In genomic region chr20:38968090-38968489, GRCh38 we compare ENCODE assay signal across 15 cellular contexts. TPM values are rescaled to one million over a fixed set of nuclear protein-coding genes. Genes with fewer than 3 reads are reported as not detected.
DNase-seq lines count a peak whose midpoint lies in the region; ATAC-seq and TF ChIP-seq lines count a peak whose summit lies in the region.
"Had no signal": no experiment of that assay in that cellular context is flagged by ENCODE, and none has a peak within 500 bp of the region (broad histone marks: within the 10 kb centered on the region; RNA-seq: fewer than 3 reads in every experiment).

No MANE protein-coding gene starts in this region.

- H3K9ac ChIP-seq in colonic mucosa (ENCODE audit: low read depth in 2 of 2, low read length in 2 of 2) (peak overlapping the region in 1 of 2 donors; percentile 21), stomach smooth muscle (ENCODE audit: low read length in 2 of 2) (no peak overlapping the region)

- no peak overlapping the region for H3K4me3 ChIP-seq in GM23338
- no peak overlapping the region for H3K4me3 ChIP-seq in colonic mucosa
- no peak overlapping the region for H3K4me3 ChIP-seq in muscle layer of duodenum (ENCODE audit: low read depth in 1 of 2, low read length in 2 of 2)
- H3K4me3 ChIP-seq in stomach smooth muscle (ENCODE audit: low read length in 2 of 2) = peak overlapping the region in 1 of 2 donors; percentile 36
- no peak overlapping the region for H3K4me3 ChIP-seq in left lung

- H3K27me3 Mint-ChIP-seq in GM23338 (ENCODE audit: insufficient read depth, low read depth, poor library complexity) = peaks cover 2% of the 10 kb centered on the region

- peaks cover 26% of the 10 kb centered on the region for H3K36me3 Mint-ChIP-seq in GM23338 (ENCODE audit: low read depth)

- H3F3A ChIP-seq in GM23338 (replicated peaks; ENCODE audit: low read depth) = no peaks in the 10 kb centered on the region

- 0 out of 2 replicates have a peak, but pooled peaks cover 3% of the 10 kb centered on the region for H3K4me1 ChIP-seq in GM23338 (ENCODE audit: insufficient read depth)
- H3K4me1 ChIP-seq in colonic mucosa = peaks cover 4% of the 10 kb centered on the region
- H3K4me1 ChIP-seq in muscle layer of duodenum (ENCODE audit: control insufficient read depth in 1 of 2, insufficient read depth in 2 of 2, low read length in 2 of 2) = peaks cover 0 to 11% of the 10 kb centered on the region in 2 donors
- peaks cover 27% of the 10 kb centered on the region for H3K4me1 ChIP-seq in stomach smooth muscle (ENCODE audit: control insufficient read depth, insufficient read depth, low read length)
- H3K4me1 ChIP-seq in left lung = peaks cover 3 to 4% of the 10 kb centered on the region in 2 donors

- H3K9me3 ChIP-seq in colonic mucosa (no peaks in the 10 kb centered on the region), muscle layer of duodenum (ENCODE audit: control insufficient read depth in 1 of 2, low read length in 2 of 2) (no peaks in the 10 kb centered on the region), stomach smooth muscle (ENCODE audit: control insufficient read depth in 2 of 2, low read length in 2 of 2) (no peaks in the 10 kb centered on the region), left lung (no peaks in the 10 kb centered on the region)

- no peaks in the 10 kb centered on the region for H3K9me2 ChIP-seq in GM23338 (ENCODE audit: insufficient read depth)

- H3K79me2 ChIP-seq in GM23338 (replicated peaks; ENCODE audit: insufficient read depth) = peaks cover 69% of the 10 kb centered on the region

- no peak overlapping the region for H3K4me3 Mint-ChIP-seq in GM23338
- H3K4me3 Mint-ChIP-seq: CD14-positive monocyte; CD8-positive, alpha-beta T cell had no signal

- TF ChIP-seq CTCF in GM23338 (conservative IDR thresholded peaks at IDR 0.05; ENCODE audit: low read depth in 2 of 2) (no peak), colonic mucosa (IDR thresholded peaks at IDR 0.05) (no peak), left lung (IDR thresholded peaks at IDR 0.05) (no peak)

- peaks cover 31% of the 10 kb centered on the region for H3K36me3 ChIP-seq in GM23338 (ENCODE audit: insufficient read depth)
- no peaks in the 10 kb centered on the region for H3K36me3 ChIP-seq in colonic mucosa
- peaks cover 3 to 18% of the 10 kb centered on the region in 2 donors for H3K36me3 ChIP-seq in muscle layer of duodenum (ENCODE audit: control insufficient read depth in 1 of 2, insufficient read depth in 2 of 2, low read length in 2 of 2)
- peaks cover 7 to 11% of the 10 kb centered on the region in 2 donors for H3K36me3 ChIP-seq in stomach smooth muscle (ENCODE audit: control insufficient read depth in 2 of 2, insufficient read depth in 2 of 2, low read length in 2 of 2)
- peaks cover 0 to 42% of the 10 kb centered on the region in 2 donors for H3K36me3 ChIP-seq in left lung

- peaks cover 3% of the 10 kb centered on the region for H4K20me1 ChIP-seq in GM23338 (replicated peaks; ENCODE audit: insufficient read depth)

- H3K27ac ChIP-seq in GM23338 (ENCODE audit: low read depth) = no peak overlapping the region
- H3K27ac ChIP-seq in colonic mucosa = peak overlapping the region; percentile 42
- peak overlapping the region; percentile 73 for H3K27ac ChIP-seq in muscle layer of duodenum (ENCODE audit: low read length)
- H3K27ac ChIP-seq in stomach smooth muscle (ENCODE audit: low read length) = peak overlapping the region; percentile 85
- no peak overlapping the region for H3K27ac ChIP-seq in left lung
- H3K27ac ChIP-seq: 22Rv1 had no signal

- H3K9me3 Mint-ChIP-seq in GM23338 = no peaks in the 10 kb centered on the region
- H3K9me3 Mint-ChIP-seq: CD14-positive monocyte; CD8-positive, alpha-beta T cell had no signal

- H3K4me1 Mint-ChIP-seq in GM23338 = peaks cover 1% of the 10 kb centered on the region; the same call in 2 of the 3 replicates

- H2AFZ ChIP-seq in GM23338 = no peak overlapping the region

- intact Hi-C loops in colonic mucosa (cut with DNase I) (no loop called here), left lung (cut with DNase I) (no loop called here)

- H3K4me2 ChIP-seq in GM23338 = no peak overlapping the region

- peak overlapping the region; percentile 51; the same call in 1 of the 2 replicates for H3K27ac Mint-ChIP-seq in GM23338
- H3K27ac Mint-ChIP-seq: CD14-positive monocyte; CD8-positive, alpha-beta T cell had no signal

- H3K27me3 ChIP-seq in GM23338 (ENCODE audit: insufficient read depth) (no peaks in the 10 kb centered on the region), colonic mucosa (no peaks in the 10 kb centered on the region), muscle layer of duodenum (ENCODE audit: low read depth, low read length) (no peaks in the 10 kb centered on the region), stomach smooth muscle (ENCODE audit: control insufficient read depth in 1 of 2, insufficient read depth in 2 of 2, low read length in 2 of 2) (no peaks in the 10 kb centered on the region), left lung (no peaks in the 10 kb centered on the region)

- DNase-seq in GM23338 (ENCODE audit: low spot score) (no peak), colonic mucosa (no peak), left lung (no peak)
- DNase-seq: CD8-positive, alpha-beta T cell; COR-L47; DMS153; DND-41; GF-D8 had no signal

- no peak for ATAC-seq in GM23338
- no peak for ATAC-seq in GM21515 (IDR thresholded peaks at IDR 0.05; ENCODE audit: unreplicated experiment)
- ATAC-seq in left lung = no peak
- no peak for ATAC-seq in HG02970 (IDR thresholded peaks at IDR 0.05; ENCODE audit: low FRiP score, unreplicated experiment)
- ATAC-seq: CD8-positive, alpha-beta T cell; HCT116 had no signal

TF ChIP-seq in GM23338, 12 proteins besides CTCF, POLR2A, EP300 and RAD21 (continues in another document):
- TF ChIP-seq POLR2AphosphoS5 (IDR thresholded peaks at IDR 0.05; ENCODE audit: low read depth) (no peak), EZH2 (IDR thresholded peaks at IDR 0.05; ENCODE audit: low read depth, unreplicated experiment) (no peak), NANOG (IDR thresholded peaks at IDR 0.05; ENCODE audit: borderline replicate concordance) (no peak), ZNF331 (CRISPR knock-in tag; IDR thresholded peaks at IDR 0.05; ENCODE audit: low read depth) (no peak), ZNF114 (CRISPR knock-in tag; IDR thresholded peaks at IDR 0.05) (no peak)

RNA-seq across cellular contexts. Expression of gene DHX35, which starts 5.9 kb away (rescaled TPM):
- total RNA-seq in GM23338 (2014; rRNA removed; shearing (Covaris generic)) = 20.1 and 25.9 TPM in 2 replicates
- polyA plus RNA-seq in GM23338 (2016; fragmentation: Nextera tagmentation; extraction: Ambion mirVana) = 8.3 TPM in 2 replicates
- total RNA-seq in colonic mucosa (10 to 100 TPM; 16.3 to 16.9 TPM), left lung (1 to 10 TPM; 7.5 to 9.1 TPM)

RNA-seq across cellular contexts. Expression of gene FAM83D, which starts 41.9 kb away (rescaled TPM):
- 81.6 and 91.3 TPM in 2 replicates for total RNA-seq in GM23338 (2014; rRNA removed; shearing (Covaris generic))
- 31.1 and 33.3 TPM in 2 replicates for polyA plus RNA-seq in GM23338 (2016; fragmentation: Nextera tagmentation; extraction: Ambion mirVana)
- 10 to 100 TPM; 25.5 to 32.6 TPM for total RNA-seq in colonic mucosa
- 1 to 10 TPM; 1.5 to 8.5 TPM for total RNA-seq in left lung

Comparison
In these comparisons a context has a peak if more than half of its experiments do, and no peak if none do; other contexts are left out.
1. H3K27ac ChIP-seq: peak in colonic mucosa (single experiment), muscle layer of duodenum (single experiment) and stomach smooth muscle (single experiment); none in GM23338 (single experiment) and left lung (0 of 2).